ENCODE assay signal across 1 cellular context in genomic region chr2:38613126-38613848, GRCh38.
TF ChIP-seq lines count a peak whose summit lies in the region.

No MANE protein-coding gene starts in this region.

TF ChIP-seq in K562, 482 proteins besides CTCF, POLR2A, EP300 and RAD21 (continued from another document and continues in another):
- TF ChIP-seq ZFX (CRISPR knock-in tag; IDR thresholded peaks at IDR 0.05) (no peak), CHD7 (IDR thresholded peaks at IDR 0.05; ENCODE audit: low read depth, low read length) (no peak), MCM7 (IDR thresholded peaks at IDR 0.05) (no peak), CSDE1 (IDR thresholded peaks at IDR 0.05) (no peak), SMARCC2 (IDR thresholded peaks at IDR 0.05; ENCODE audit: low read depth) (no peak), CTBP1 (IDR thresholded peaks at IDR 0.05; ENCODE audit: borderline replicate concordance) (0 out of 2 replicates have a peak, but pooled peaks have one; percentile 27), ZNF140 (CRISPR knock-in tag; IDR thresholded peaks at IDR 0.05) (no peak), FIP1L1 (IDR thresholded peaks at IDR 0.05; ENCODE audit: low read depth, low read length, poor library complexity, severe bottlenecking) (no peak), ETS2 (tag; IDR thresholded peaks at IDR 0.05; ENCODE audit: borderline replicate concordance, poor library complexity, severe bottlenecking) (no peak), USF2 (CRISPR knock-in tag; IDR thresholded peaks at IDR 0.05) (no peak), TBP (optimal IDR thresholded peaks at IDR 0.05; ENCODE audit: low read depth, low read length) (no peak), MAZ (CRISPR knock-in tag; conservative IDR thresholded peaks at IDR 0.05 in 1 of 2, IDR thresholded peaks at IDR 0.05 in 1 of 2) (peak in 1 of 2 experiments; percentile 40; a peak in 1 of 4 replicates), ETV5 (CRISPR knock-in tag; IDR thresholded peaks at IDR 0.05; ENCODE audit: low read depth) (peak; percentile 49; the same call in 1 of the 2 replicates), PTBP1 (IDR thresholded peaks at IDR 0.05; ENCODE audit: low read depth, low read length) (no peak), ZFP30 (CRISPR knock-in tag; IDR thresholded peaks at IDR 0.05; ENCODE audit: borderline replicate concordance) (no peak), ZNF592 (IDR thresholded peaks at IDR 0.05) (peak; percentile 43; the same call in 1 of the 2 replicates), PKNOX1 (IDR thresholded peaks at IDR 0.05) (peak; percentile 85), FOXJ3 (CRISPR knock-in tag; IDR thresholded peaks at IDR 0.05) (no peak), TRIM24 (IDR thresholded peaks at IDR 0.05) (no peak), CBFB (CRISPR knock-in tag; IDR thresholded peaks at IDR 0.05) (no peak), ZNF274 (IDR thresholded peaks at IDR 0.05; ENCODE audit: borderline replicate concordance, low read depth, low read length) (no peak), HMG20A (CRISPR knock-in tag; conservative IDR thresholded peaks at IDR 0.05) (no peak), TCF3 (CRISPR knock-in tag; IDR thresholded peaks at IDR 0.05) (no peak), FOXA1 (IDR thresholded peaks at IDR 0.05; ENCODE audit: borderline replicate concordance) (no peak), ZBTB8A (IDR thresholded peaks at IDR 0.05; ENCODE audit: partially characterized antibody) (no peak), RBFOX2 (IDR thresholded peaks at IDR 0.05; ENCODE audit: low read depth, low read length) (no peak)
- TF ChIP-seq, protein P1, sequence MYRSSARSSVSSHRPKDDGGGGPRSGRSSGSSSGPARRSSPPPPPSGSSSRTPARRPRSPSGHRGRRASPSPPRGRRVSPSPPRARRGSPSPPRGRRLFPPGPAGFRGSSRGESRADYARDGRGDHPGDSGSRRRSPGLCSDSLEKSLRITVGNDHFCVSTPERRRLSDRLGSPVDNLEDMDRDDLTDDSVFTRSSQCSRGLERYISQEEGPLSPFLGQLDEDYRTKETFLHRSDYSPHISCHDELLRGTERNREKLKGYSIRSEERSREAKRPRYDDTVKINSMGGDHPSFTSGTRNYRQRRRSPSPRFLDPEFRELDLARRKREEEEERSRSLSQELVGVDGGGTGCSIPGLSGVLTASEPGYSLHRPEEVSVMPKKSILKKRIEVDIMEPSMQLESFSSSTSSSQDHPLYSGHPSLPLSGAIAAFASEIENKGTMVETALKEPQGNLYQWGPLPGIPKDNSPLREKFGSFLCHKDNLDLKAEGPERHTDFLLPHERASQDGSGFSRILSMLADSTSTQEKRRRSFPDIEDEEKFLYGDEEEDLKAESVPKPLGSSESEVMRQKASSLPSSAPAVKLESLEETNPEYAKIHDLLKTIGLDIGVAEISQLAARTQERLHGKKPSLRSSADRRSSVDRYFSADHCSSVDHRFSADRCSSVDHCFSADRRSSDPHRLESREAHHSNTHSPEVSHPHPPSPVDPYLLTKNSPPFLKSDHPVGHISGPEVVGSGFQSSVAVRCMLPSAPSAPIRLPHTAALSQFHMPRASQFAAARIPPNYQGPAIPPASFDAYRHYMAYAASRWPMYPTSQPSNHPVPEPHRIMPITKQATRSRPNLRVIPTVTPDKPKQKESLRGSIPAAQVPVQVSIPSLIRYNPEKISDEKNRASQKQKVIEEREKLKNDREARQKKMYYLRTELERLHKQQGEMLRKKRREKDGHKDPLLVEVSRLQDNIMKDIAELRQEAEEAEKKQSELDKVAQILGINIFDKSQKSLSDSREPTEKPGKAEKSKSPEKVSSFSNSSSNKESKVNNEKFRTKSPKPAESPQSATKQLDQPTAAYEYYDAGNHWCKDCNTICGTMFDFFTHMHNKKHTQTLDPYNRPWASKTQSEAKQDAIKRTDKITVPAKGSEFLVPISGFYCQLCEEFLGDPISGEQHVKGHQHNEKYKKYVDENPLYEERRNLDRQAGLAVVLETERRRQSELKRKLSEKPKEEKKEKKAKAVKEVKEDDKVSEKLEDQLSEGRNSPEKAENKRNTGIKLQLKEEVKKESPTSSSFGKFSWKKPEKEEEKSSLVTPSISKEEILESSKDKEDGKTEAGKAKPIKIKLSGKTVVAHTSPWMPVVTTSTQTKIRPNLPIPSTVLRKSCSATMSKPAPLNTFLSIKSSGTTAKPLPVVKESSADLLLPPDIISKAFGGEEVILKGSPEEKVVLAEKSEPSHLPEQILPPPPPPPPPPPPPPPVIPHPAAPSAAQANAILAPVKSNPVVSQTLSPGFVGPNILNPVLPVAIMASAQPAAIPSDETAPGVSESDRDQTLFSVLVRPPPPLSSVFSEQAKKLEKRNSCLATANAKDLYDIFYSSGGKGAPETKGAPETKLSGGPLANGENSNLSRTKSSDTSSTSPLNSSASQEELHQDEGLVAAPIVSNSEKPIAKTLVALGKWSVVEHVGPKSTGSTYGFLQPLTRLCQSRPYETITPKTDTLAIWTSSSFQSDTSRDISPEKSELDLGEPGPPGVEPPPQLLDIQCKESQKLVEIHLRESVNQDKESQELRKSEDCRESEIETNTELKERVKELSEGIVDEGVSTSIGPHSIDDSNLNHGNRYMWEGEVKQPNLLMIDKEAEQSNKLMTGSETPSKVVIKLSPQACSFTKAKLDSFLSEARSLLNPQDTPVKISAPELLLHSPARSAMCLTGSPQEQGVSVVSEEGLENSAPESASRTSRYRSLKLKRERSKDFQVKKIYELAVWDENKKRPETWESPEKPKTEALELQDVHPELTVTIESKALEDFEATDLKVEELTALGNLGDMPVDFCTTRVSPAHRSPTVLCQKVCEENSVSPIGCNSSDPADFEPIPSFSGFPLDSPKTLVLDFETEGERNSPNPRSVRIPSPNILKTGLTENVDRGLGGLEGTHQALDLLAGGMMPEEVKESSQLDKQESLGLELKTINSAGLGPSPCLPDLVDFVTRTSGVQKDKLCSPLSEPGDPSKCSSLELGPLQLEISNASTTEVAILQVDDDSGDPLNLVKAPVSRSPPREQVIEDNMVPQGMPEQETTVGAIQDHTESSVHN (IDR thresholded peaks at IDR 0.05; ENCODE audit: borderline replicate concordance in 1 of 2, low read depth in 1 of 2): 0 out of 4 replicates have a peak, but pooled peaks of 1 of the 2 experiments have one; percentile 70
- TF ChIP-seq, protein P2, sequence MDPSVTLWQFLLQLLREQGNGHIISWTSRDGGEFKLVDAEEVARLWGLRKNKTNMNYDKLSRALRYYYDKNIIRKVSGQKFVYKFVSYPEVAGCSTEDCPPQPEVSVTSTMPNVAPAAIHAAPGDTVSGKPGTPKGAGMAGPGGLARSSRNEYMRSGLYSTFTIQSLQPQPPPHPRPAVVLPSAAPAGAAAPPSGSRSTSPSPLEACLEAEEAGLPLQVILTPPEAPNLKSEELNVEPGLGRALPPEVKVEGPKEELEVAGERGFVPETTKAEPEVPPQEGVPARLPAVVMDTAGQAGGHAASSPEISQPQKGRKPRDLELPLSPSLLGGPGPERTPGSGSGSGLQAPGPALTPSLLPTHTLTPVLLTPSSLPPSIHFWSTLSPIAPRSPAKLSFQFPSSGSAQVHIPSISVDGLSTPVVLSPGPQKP (CRISPR knock-in tag; IDR thresholded peaks at IDR 0.05): no peak
